ENCODE assay signal across 25 cellular contexts in genomic region chr20:59603176-59603575, GRCh38. TPM values are rescaled to one million over a fixed set of nuclear protein-coding genes. Genes with fewer than 3 reads are reported as not detected.
DNase-seq lines count a peak whose midpoint lies in the region; ATAC-seq, FAIRE-seq and TF ChIP-seq lines count a peak whose summit lies in the region.
"Had no signal": no experiment of that assay in that cellular context is flagged by ENCODE, and none has a peak within 500 bp of the region (broad histone marks: within the 10 kb centered on the region; RNA-seq: fewer than 3 reads in every experiment).

No MANE protein-coding gene starts in this region.

- H3K36me3 ChIP-seq in BLaER1 treated with 17β-estradiol and CSF1 and Interleukin-3, amounts not matched to agents 10 nM and 100 nM, result peaks cover 0 to 50% (median 0%) of the 10 kb centered on the region in 11 experiments; a peak in 4 of 22 replicates
- H3K36me3 ChIP-seq in HepG2 (replicated peaks in 1 of 2; ENCODE audit: control insufficient read depth in 1 of 2, insufficient read depth in 2 of 2, low read length in 2 of 2), result no peaks in the 10 kb centered on the region
- no peaks in the 10 kb centered on the region for H3K36me3 ChIP-seq in kidney (ENCODE audit: control insufficient read depth in 1 of 2, insufficient read depth in 2 of 2, low read length in 2 of 2)
- no peaks in the 10 kb centered on the region for H3K36me3 ChIP-seq in HAP-1 (replicated peaks)
- H3K36me3 ChIP-seq: MG63, SJSA1 had no signal

- H3K4me3 ChIP-seq in BLaER1 treated with 17β-estradiol and CSF1 and Interleukin-3, amounts not matched to agents 10 nM and 100 nM, result peak overlapping the region in 2 of 10 experiments; percentile 33 to 36; a peak in 4 of 20 replicates
- H3K4me3 ChIP-seq in HepG2 (replicated peaks in 1 of 3; ENCODE audit: insufficient read depth in 1 of 3, low read depth in 2 of 3, low read length in 3 of 3) (no peak overlapping the region), kidney (ENCODE audit: low read length in 2 of 2) (no peak overlapping the region), HAP-1 (no peak overlapping the region)
- H3K4me3 ChIP-seq: MG63, SJSA1 had no signal

- TF ChIP-seq EP300 in HepG2 (IDR thresholded peaks at IDR 0.05; ENCODE audit: low read depth in 2 of 2, low read length in 2 of 2), result no peak
- TF ChIP-seq EP300 in HepG2 (CRISPR knock-in tag; IDR thresholded peaks at IDR 0.05; ENCODE audit: borderline replicate concordance), result no peak

- WGBS in HepG2 (ENCODE audit: low lambda C conversion rate), result 26% methylated on average over 9 of the region's 9 CpGs

- peaks cover 25 to 95% (median 90%) of the 10 kb centered on the region in 10 experiments for H3K4me1 ChIP-seq in BLaER1 treated with 17β-estradiol and CSF1 and Interleukin-3, amounts not matched to agents 10 nM and 100 nM
- peaks cover 5% of the 10 kb centered on the region for H3K4me1 ChIP-seq in HepG2 (ENCODE audit: insufficient read depth, low read length)
- H3K4me1 ChIP-seq in kidney (ENCODE audit: control insufficient read depth in 1 of 2, insufficient read depth in 1 of 2, low read depth in 1 of 2, low read length in 2 of 2), result no peaks in the 10 kb centered on the region
- no peaks in the 10 kb centered on the region for H3K4me1 ChIP-seq in HAP-1
- H3K4me1 ChIP-seq: SJSA1 had no signal

- no peaks in the 10 kb centered on the region for H3K4me1 Mint-ChIP-seq in stimulated activated memory B cell treated with anti-CD40 and anti-IgM and Interleukin-4, amounts not matched to agents 10 μg/mL and 1 μg/mL and 100 μg/mL, for 72 hours

- H3K4me3 Mint-ChIP-seq in stimulated activated memory B cell treated with anti-CD40 and anti-IgM and Interleukin-4, amounts not matched to agents 10 μg/mL and 1 μg/mL and 100 μg/mL, for 72 hours, result no peak overlapping the region
- H3K4me3 Mint-ChIP-seq: CD8-positive, alpha-beta memory T cell had no signal

- H3K36me3 Mint-ChIP-seq in stimulated activated memory B cell treated with anti-CD40 and anti-IgM and Interleukin-4, amounts not matched to agents 10 μg/mL and 1 μg/mL and 100 μg/mL, for 72 hours, result no peaks in the 10 kb centered on the region
- H3K36me3 Mint-ChIP-seq: CD14-positive monocyte; CD8-positive, alpha-beta memory T cell had no signal

- intact Hi-C loops in HepG2 (cut with micrococcal nuclease; ENCODE audit: unreplicated experiment) (no loop called here), kidney (cut with DNase I) (no loop called here)

- H3K4me2 ChIP-seq in BLaER1 treated with 17β-estradiol and CSF1 and Interleukin-3, amounts not matched to agents 10 nM and 100 nM, result peak overlapping the region in 10 of 11 experiments; percentile 22 to 99 (median 95); a peak in 18 of 22 replicates
- H3K4me2 ChIP-seq in HepG2 (ENCODE audit: low read depth, low read length), result no peak overlapping the region

- no peak overlapping the region for H3K27ac Mint-ChIP-seq in stimulated activated memory B cell treated with anti-CD40 and anti-IgM and Interleukin-4, amounts not matched to agents 10 μg/mL and 1 μg/mL and 100 μg/mL, for 72 hours
- H3K27ac Mint-ChIP-seq: CD14-positive monocyte; CD8-positive, alpha-beta memory T cell had no signal

- CTCF ChIA-PET in HepG2 (lab: Yijun Ruan, JAX; ENCODE audit: low intra/inter-chr PET ratio, low total read pairs), result no interaction called here

- no peak for TF ChIP-seq RAD21 in HepG2 (CRISPR knock-in tag; IDR thresholded peaks at IDR 0.05)

- FAIRE-seq in HepG2 (lab: Jason Lieb, UNC) (no peak), kidney (lab: Jason Lieb, UNC) (no peak)
- FAIRE-seq: GM19239, H54 had no signal

- in situ Hi-C loops in HepG2 (cut with HindIII; ENCODE audit: extremely low pct_ligation_motif_present, low pct_unique_long_range_greater_than_20kb) (no loop called here), HAP-1 (cut with MboI; ENCODE audit: low sequenced_read_pairs) (no loop called here)

- no peaks in the 10 kb centered on the region for H3K79me2 ChIP-seq in HepG2 (ENCODE audit: insufficient read depth, low read length)

- H2AFZ ChIP-seq in HepG2 (ENCODE audit: low read length), result no peak overlapping the region

- no peaks in the 10 kb centered on the region for H3K9me3 Mint-ChIP-seq in stimulated activated memory B cell treated with anti-CD40 and anti-IgM and Interleukin-4, amounts not matched to agents 10 μg/mL and 1 μg/mL and 100 μg/mL, for 72 hours
- H3K9me3 Mint-ChIP-seq: CD8-positive, alpha-beta memory T cell had no signal

- H3K9ac ChIP-seq in BLaER1 treated with 17β-estradiol and CSF1 and Interleukin-3, amounts not matched to agents 10 nM and 100 nM, result peak overlapping the region in 7 of 11 experiments; percentile 12 to 72 (median 59); a peak in 10 of 22 replicates
- H3K9ac ChIP-seq in HepG2 (ENCODE audit: insufficient read depth, low read depth, low read length) (no peak overlapping the region), kidney (ENCODE audit: low read length in 2 of 2) (no peak overlapping the region)

- no peaks in the 10 kb centered on the region for H3K9me3 ChIP-seq in BLaER1 treated with 17β-estradiol and CSF1 and Interleukin-3, amounts not matched to agents 10 nM and 100 nM (replicated peaks in 1 of 11)
- H3K9me3 ChIP-seq in HepG2 (ENCODE audit: low read length) (no peaks in the 10 kb centered on the region), kidney (ENCODE audit: control insufficient read depth in 1 of 2, low read length in 2 of 2) (no peaks in the 10 kb centered on the region), HAP-1 (no peaks in the 10 kb centered on the region)
- H3K9me3 ChIP-seq: MG63, SJSA1 had no signal

- H4K20me1 ChIP-seq in BLaER1 treated with 17β-estradiol and CSF1 and Interleukin-3, amounts not matched to agents 10 nM and 100 nM, result peaks cover 0 to 92% (median 0%) of the 10 kb centered on the region in 11 experiments; a peak in 9 of 22 replicates
- peaks cover 2% of the 10 kb centered on the region; the same call in 1 of the 2 replicates for H4K20me1 ChIP-seq in HepG2 (ENCODE audit: insufficient read depth, low read length)

- POLR2A ChIA-PET in HepG2 (lab: Yijun Ruan, JAX), result no interaction called here

- peaks cover 0 to 85% (median 0%) of the 10 kb centered on the region in 11 experiments; a peak in 4 of 22 replicates for H3K27me3 ChIP-seq in BLaER1 treated with 17β-estradiol and CSF1 and Interleukin-3, amounts not matched to agents 10 nM and 100 nM
- H3K27me3 ChIP-seq in HepG2 (ENCODE audit: control insufficient read depth in 1 of 2, insufficient read depth in 2 of 2, low read length in 2 of 2) (peaks cover 0 to 53% of the 10 kb centered on the region in 2 experiments; a peak in 4 of 5 replicates), HAP-1 (ENCODE audit: low read depth) (peaks cover 14% of the 10 kb centered on the region)
- H3K27me3 ChIP-seq: MG63 had no signal

- peak overlapping the region in 8 of 11 experiments; percentile 5 to 88 (median 76); a peak in 14 of 22 replicates for H3K27ac ChIP-seq in BLaER1 treated with 17β-estradiol and CSF1 and Interleukin-3, amounts not matched to agents 10 nM and 100 nM
- H3K27ac ChIP-seq in caudate nucleus (ENCODE audit: low read depth, low read length), result peak overlapping the region; percentile 59
- H3K27ac ChIP-seq in HepG2 (ENCODE audit: extremely low read length, insufficient read depth, low read length), result no peak overlapping the region
- no peak overlapping the region for H3K27ac ChIP-seq in kidney (ENCODE audit: low read depth in 2 of 2, low read length in 2 of 2)
- H3K27ac ChIP-seq: SJSA1 had no signal

- no TSS peak for BruUV-seq in HepG2 (replicated peaks; lab: Mats Ljungman, UMichigan)

- TF ChIP-seq CTCF in HepG2 (CRISPR knock-in tag; IDR thresholded peaks at IDR 0.05) (no peak), kidney (IDR thresholded peaks at IDR 0.05; ENCODE audit: borderline replicate concordance, extremely low read depth, insufficient read depth) (no peak)

- no peak for ATAC-seq in HepG2
- ATAC-seq in stimulated activated memory B cell treated with anti-CD40 and anti-IgM and Interleukin-4, amounts not matched to agents 10 μg/mL and 1 μg/mL and 100 μg/mL, for 72 hours, result peak; percentile 14
- ATAC-seq in GM19351 (IDR thresholded peaks at IDR 0.05; ENCODE audit: unreplicated experiment), result no peak

- TF ChIP-seq POLR2A in HepG2 (IDR thresholded peaks at IDR 0.05; ENCODE audit: insufficient read depth in 1 of 2, low read depth in 2 of 2, low read length in 2 of 2), result no peak

- peaks cover 44% of the 10 kb centered on the region for H3K27me3 Mint-ChIP-seq in stimulated activated memory B cell treated with anti-CD40 and anti-IgM and Interleukin-4, amounts not matched to agents 10 μg/mL and 1 μg/mL and 100 μg/mL, for 72 hours

- peak in 5 of 61 donors; percentile 21 to 55 (median 28) for DNase-seq in caudate nucleus (lab: John Stamatoyannopoulos, UW)
- no peak for DNase-seq in HepG2 (ENCODE audit: low spot score)
- no peak for DNase-seq in kidney
- DNase-seq in inferior parietal cortex (ENCODE audit: extremely low spot score), result no peak
- DNase-seq in HAP-1 (ENCODE audit: low spot score in 2 of 2), result no peak
- DNase-seq: CD8-positive, alpha-beta memory T cell; DMS 273 treated with DMSO at 0.1 percent for 48 hours; DND-41; IMR-90; KG1; MG63; NCI-H2029 treated with DMSO at 0.1 percent for 48 hours; NCI-H2227 treated with DMSO at 0.1 percent for 48 hours; NCI-H510A; NCI-H69; Right ventricle myocardium superior; RPMI8226 had no signal

RNA-seq across cellular contexts. Expression of gene PHACTR3, which starts 1.2 kb away (rescaled TPM):
- not detected in 2 replicates for total RNA-seq in HepG2 (2016; rRNA removed; fragmentation: Illumina TruSeq; extraction: Trizol)
- not detected in 2 replicates for total RNA-seq in HepG2 (2016; cell fraction: cytosol; rRNA removed; fragmentation: Illumina TruSeq; extraction: Trizol; ENCODE audit: low read depth)
- total RNA-seq in HepG2 (2016; cell fraction: insoluble cytoplasmic fraction; rRNA removed; fragmentation: Illumina TruSeq; extraction: Trizol), result not detected in 2 replicates
- total RNA-seq in HepG2 (2016; cell fraction: membrane; rRNA removed; fragmentation: Illumina TruSeq; extraction: Trizol), result not detected in 2 replicates
- total RNA-seq in HepG2 (2016; cell fraction: nucleus; rRNA removed; fragmentation: Illumina TruSeq; extraction: Trizol), result not detected in 2 replicates
- not detected in 2 replicates for polyA plus RNA-seq in HepG2 (2011; rRNA removed)
- not detected in 2 replicates for polyA plus RNA-seq in HepG2 (2011; cell fraction: cytosol; rRNA removed)
- not detected in 2 replicates for polyA plus RNA-seq in HepG2 (2011; cell fraction: nucleus; rRNA removed)
- not detected in 2 replicates for polyA plus RNA-seq in HepG2 (2012)
- polyA plus RNA-seq in HepG2 (2016; cell fraction: cytosol; fragmentation: Illumina TruSeq; extraction: Trizol; ENCODE audit: low read depth), result not detected in 2 replicates
- polyA plus RNA-seq in HepG2 (2016; cell fraction: insoluble cytoplasmic fraction; fragmentation: Illumina TruSeq; extraction: Trizol; ENCODE audit: low read depth), result not detected in 2 replicates
- not detected in 2 replicates for polyA plus RNA-seq in HepG2 (2016; cell fraction: membrane; fragmentation: Illumina TruSeq; extraction: Trizol; ENCODE audit: low read depth)
- not detected in 2 replicates for polyA plus RNA-seq in HepG2 (2016; cell fraction: nucleus; fragmentation: Illumina TruSeq; extraction: Trizol; ENCODE audit: insufficient read depth, low read depth)
- not detected in 2 replicates for polyA minus RNA-seq in HepG2 (2011; rRNA and poly(A)+ RNA removed; ENCODE audit: low replicate concordance)
- not detected in 2 replicates for polyA minus RNA-seq in HepG2 (2011; cell fraction: cytosol; rRNA and poly(A)+ RNA removed)
- polyA minus RNA-seq in HepG2 (2011; cell fraction: nucleus; rRNA and poly(A)+ RNA removed), result not detected in 2 replicates
- 12.3 TPM for total RNA-seq in kidney
- 1.7 TPM for polyA plus RNA-seq in kidney (ENCODE audit: insufficient read depth, low read depth, low replicate concordance)
- total RNA-seq: A172; CD8-positive, alpha-beta memory T cell; IMR-90; SJSA1 had no signal
- polyA plus RNA-seq: CD8-positive, alpha-beta memory T cell; IMR-90 had no signal

Comparison
In these comparisons a context has a peak if more than half of its experiments do, and no peak if none do; other contexts are left out.
1. H3K27ac ChIP-seq: peak in BLaER1 treated with 17β-estradiol and CSF1 and Interleukin-3, amounts not matched to agents 10 nM and 100 nM (8 of 11) and caudate nucleus (single experiment); none in HepG2 (single experiment) and kidney (0 of 2).
2. H3K9ac ChIP-seq: peak in BLaER1 treated with 17β-estradiol and CSF1 and Interleukin-3, amounts not matched to agents 10 nM and 100 nM (7 of 11); none in HepG2 (single experiment) and kidney (0 of 2).
3. RNA of gene PHACTR3, which starts 1.2 kb away (total RNA-seq): 12.3 TPM in kidney (single experiment); not detected in HepG2; every median in the first group is over 10 times any median in the second.